In the genomic region with DNA sequence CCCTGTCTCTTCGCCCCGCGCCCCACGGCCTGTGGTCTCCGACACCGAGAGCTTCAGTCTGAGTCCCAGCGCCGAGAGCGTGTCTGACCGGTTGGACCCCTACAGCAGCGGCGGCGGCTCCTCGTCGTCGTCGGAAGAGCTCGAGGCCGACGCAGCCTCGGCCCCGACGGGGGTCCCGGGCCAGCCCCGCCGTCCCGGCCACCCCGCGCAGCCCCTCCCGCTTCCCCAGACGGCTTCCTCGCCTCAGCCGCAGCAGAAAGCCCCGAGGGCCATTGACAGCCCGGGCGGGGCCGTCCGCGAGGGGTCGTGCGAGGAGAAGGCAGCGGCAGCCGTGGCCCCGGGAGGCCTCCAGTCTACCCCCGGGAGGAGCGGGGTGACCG, we compare ENCODE assay signal across 8 cellular contexts. TPM values are rescaled to one million over a fixed set of nuclear protein-coding genes. Genes with fewer than 3 reads are reported as not detected.
DNase-seq lines count a peak whose midpoint lies in the region; ATAC-seq and TF ChIP-seq lines count a peak whose summit lies in the region.

No MANE protein-coding gene starts in this region.

- H3K4me3 ChIP-seq in GM23338, result peak overlapping the region; percentile 65
- peak overlapping the region; percentile 62 for H3K4me3 ChIP-seq in OCI-LY1 (ENCODE audit: low read depth, low read length, poor library complexity, severe bottlenecking)
- peak overlapping the region; percentile 82 for H3K4me3 ChIP-seq in adipocyte (ENCODE audit: low read length)

- H4K20me1 ChIP-seq in GM23338 (replicated peaks; ENCODE audit: insufficient read depth), result peaks cover 17% of the 10 kb centered on the region
- no peaks in the 10 kb centered on the region for H4K20me1 ChIP-seq in OCI-LY1 (ENCODE audit: insufficient read depth, low read length)

- H3F3A ChIP-seq in GM23338 (replicated peaks; ENCODE audit: low read depth), result no peaks in the 10 kb centered on the region
- H3F3A ChIP-seq in OCI-LY1 (ENCODE audit: insufficient read depth, low read length), result no peaks in the 10 kb centered on the region

- peak; percentile 38 for DNase-seq in DMS79 (lab: John Stamatoyannopoulos, UW)
- DNase-seq in GM23338 (ENCODE audit: low spot score), result peak; percentile 63
- peak; percentile 66 for DNase-seq in adipocyte (ENCODE audit: low read depth)
- DNase-seq in left cardiac atrium, result peak; percentile 59
- peak; percentile 45 for DNase-seq in progenitor cell of endocrine pancreas (ENCODE audit: low spot score, unreplicated experiment)

- H3K4me2 ChIP-seq in GM23338, result peak overlapping the region; percentile 82; the same call in 1 of the 2 replicates
- H3K4me2 ChIP-seq in OCI-LY1 (ENCODE audit: low read length), result peak overlapping the region; percentile 75

- no peaks in the 10 kb centered on the region for H3K9me2 ChIP-seq in GM23338 (ENCODE audit: insufficient read depth)
- H3K9me2 ChIP-seq in OCI-LY1 (ENCODE audit: low read depth, low read length), result no peaks in the 10 kb centered on the region

- peaks cover 48% of the 10 kb centered on the region for H3K79me2 ChIP-seq in GM23338 (replicated peaks; ENCODE audit: insufficient read depth)
- peaks cover 13% of the 10 kb centered on the region for H3K79me2 ChIP-seq in OCI-LY1 (ENCODE audit: insufficient read depth, low read length)

- H2AFZ ChIP-seq in GM23338 (no peak overlapping the region), OCI-LY1 (ENCODE audit: low read length) (no peak overlapping the region)

- intact Hi-C loops in left cardiac atrium (cut with DNase I), result loop anchor here (10.0 kb wide), 2 partner anchors 158 to 268 kb away; no protein-coding TSS in a partner anchor

- H3K27ac ChIP-seq in GM23338 (ENCODE audit: low read depth) (no peak overlapping the region), OCI-LY1 (ENCODE audit: low read depth, low read length, poor library complexity, severe bottlenecking) (no peak overlapping the region)

- peaks cover 6% of the 10 kb centered on the region; the same call in 1 of the 3 replicates for H3K9me3 Mint-ChIP-seq in GM23338
- H3K9me3 Mint-ChIP-seq in progenitor cell of endocrine pancreas (ENCODE audit: low read depth), result no peaks in the 10 kb centered on the region

- H3K27me3 ChIP-seq in GM23338 (ENCODE audit: insufficient read depth) (no peaks in the 10 kb centered on the region), OCI-LY1 (ENCODE audit: insufficient read depth, low read length) (no peaks in the 10 kb centered on the region), adipocyte (replicated peaks; ENCODE audit: control insufficient read depth, insufficient read depth, low read length) (no peaks in the 10 kb centered on the region)

- peak overlapping the region; percentile 42; the same call in 1 of the 2 replicates for H3K9ac ChIP-seq in OCI-LY1 (ENCODE audit: low read length)
- H3K9ac ChIP-seq in adipocyte (ENCODE audit: low read length), result peak overlapping the region; percentile 42

- H3K9me3 ChIP-seq in OCI-LY1 (ENCODE audit: low read length), result no peaks in the 10 kb centered on the region
- H3K9me3 ChIP-seq in adipocyte (ENCODE audit: control insufficient read depth, low read length), result no peaks in the 10 kb centered on the region

- H3K4me1 ChIP-seq in GM23338 (ENCODE audit: insufficient read depth) (peaks cover 37% of the 10 kb centered on the region), OCI-LY1 (ENCODE audit: insufficient read depth, low read length, severe bottlenecking) (peaks cover 42% of the 10 kb centered on the region), adipocyte (ENCODE audit: control insufficient read depth, insufficient read depth, low read length) (peaks cover 23% of the 10 kb centered on the region)

- TF ChIP-seq CTCF in GM23338 (conservative IDR thresholded peaks at IDR 0.05; ENCODE audit: low read depth in 2 of 2) (peak in 1 of 2 experiments; percentile 58; a peak in 2 of 4 replicates), OCI-LY1 (IDR thresholded peaks at IDR 0.05; ENCODE audit: low read length) (0 out of 2 replicates have a peak, but pooled peaks have one; percentile 10), progenitor cell of endocrine pancreas (IDR thresholded peaks at IDR 0.05; ENCODE audit: unreplicated experiment) (peak; percentile 11)

- H3K4me3 Mint-ChIP-seq in GM23338 (peak overlapping the region; percentile 96; the same call in 2 of the 3 replicates), progenitor cell of endocrine pancreas (ENCODE audit: low read depth) (peak overlapping the region; percentile 79)

- H3K27ac Mint-ChIP-seq in GM23338 (no peak overlapping the region), progenitor cell of endocrine pancreas (no peak overlapping the region)

- H3K27me3 Mint-ChIP-seq in GM23338 (ENCODE audit: insufficient read depth, low read depth, poor library complexity) (peaks cover 19% of the 10 kb centered on the region), progenitor cell of endocrine pancreas (no peaks in the 10 kb centered on the region)

- H3K36me3 ChIP-seq in GM23338 (ENCODE audit: insufficient read depth) (no peaks in the 10 kb centered on the region), OCI-LY1 (ENCODE audit: insufficient read depth, low read length) (no peaks in the 10 kb centered on the region), adipocyte (ENCODE audit: control insufficient read depth, insufficient read depth, low read length, severe bottlenecking) (no peaks in the 10 kb centered on the region)

- ATAC-seq in GM23338 (peak; percentile 12), left cardiac atrium (no peak), GM18519 (IDR thresholded peaks at IDR 0.05; ENCODE audit: low FRiP score, unreplicated experiment) (no peak), HG02870 (IDR thresholded peaks at IDR 0.05; ENCODE audit: unreplicated experiment) (no peak)

- H3K36me3 Mint-ChIP-seq in GM23338 (ENCODE audit: low read depth), result peaks cover 25% of the 10 kb centered on the region
- H3K36me3 Mint-ChIP-seq in progenitor cell of endocrine pancreas (ENCODE audit: insufficient read depth), result no peaks in the 10 kb centered on the region

- H3K4me1 Mint-ChIP-seq in GM23338, result peaks cover 38% of the 10 kb centered on the region
- H3K4me1 Mint-ChIP-seq in progenitor cell of endocrine pancreas (ENCODE audit: low read depth), result peaks cover 36% of the 10 kb centered on the region

TF ChIP-seq in GM23338, 12 proteins besides CTCF, POLR2A, EP300 and RAD21 (continues in another document):
- TF ChIP-seq NANOG (IDR thresholded peaks at IDR 0.05; ENCODE audit: borderline replicate concordance) (no peak), JUNB (IDR thresholded peaks at IDR 0.05; ENCODE audit: unreplicated experiment) (no peak), ZNF114 (CRISPR knock-in tag; IDR thresholded peaks at IDR 0.05) (no peak), ZNF331 (CRISPR knock-in tag; IDR thresholded peaks at IDR 0.05; ENCODE audit: low read depth) (no peak), STAT1 (IDR thresholded peaks at IDR 0.05; ENCODE audit: unreplicated experiment) (no peak), POLR2AphosphoS5 (IDR thresholded peaks at IDR 0.05; ENCODE audit: low read depth) (no peak), EZH2 (IDR thresholded peaks at IDR 0.05; ENCODE audit: low read depth, unreplicated experiment) (no peak)

RNA-seq across cellular contexts. Expression of gene PHLPP1, which starts 1.3 kb away (rescaled TPM):
- total RNA-seq in GM23338 (2014; rRNA removed; shearing (Covaris generic)), result 72.5 and 73.6 TPM in 2 replicates
- 15.7 and 16.3 TPM in 2 replicates for polyA plus RNA-seq in GM23338 (2016; fragmentation: Nextera tagmentation; extraction: Ambion mirVana)
- 1 to 10 TPM; 5.0 to 8.6 TPM for total RNA-seq in left cardiac atrium
- total RNA-seq in progenitor cell of endocrine pancreas, result 16.5 and 18.0 TPM in 2 replicates
